Comparison of ENCODE assay signal across 8 cellular contexts in genomic region chr11:65640483-65641207, GRCh38. TPM values are rescaled to one million over a fixed set of nuclear protein-coding genes. Genes with fewer than 3 reads are reported as not detected.
DNase-seq lines count a peak whose midpoint lies in the region; ATAC-seq and TF ChIP-seq lines count a peak whose summit lies in the region.

No MANE protein-coding gene starts in this region.

- 86 to 95% methylated on average over 11 to 33 of the region's 33 CpGs for WGBS in GM23248 (ENCODE audit: low coverage in 1 of 2, low lambda C conversion rate in 2 of 2, missing lambda C conversion rate in 2 of 2), 2 experiments

- peaks cover 10% of the 10 kb centered on the region for H3F3A ChIP-seq in GM23248 (ENCODE audit: insufficient read depth)

- H3K27ac ChIP-seq in gastrocnemius medialis (peak overlapping the region; percentile 75 to 84 (median 82)), GM23248 (no peak overlapping the region)

- DNase-seq in T-helper 2 cell treated with Interferon-gamma antibody and Interleukin-4, amounts not matched to agents 5 μg/mL and 100 μg/mL, for 36 hours (ENCODE audit: low spot score): no peak
- DNase-seq in endothelial cell (ENCODE audit: low spot score) (peak; percentile 62), gastrocnemius medialis (no peak), HT-29 (ENCODE audit: low spot score) (no peak), GM23248 (no peak)

- H2AFZ ChIP-seq in GM23248: no peak overlapping the region

- peaks cover 36% of the 10 kb centered on the region for H3K4me1 Mint-ChIP-seq in T-helper 2 cell treated with Interferon-gamma antibody and Interleukin-4, amounts not matched to agents 5 μg/mL and 100 μg/mL, for 36 hours (ENCODE audit: low read depth)
- peaks cover 57% of the 10 kb centered on the region for H3K4me1 Mint-ChIP-seq in endothelial cell (ENCODE audit: unreplicated experiment)

- H3K4me3 Mint-ChIP-seq in T-helper 2 cell treated with Interferon-gamma antibody and Interleukin-4, amounts not matched to agents 5 μg/mL and 100 μg/mL, for 36 hours: peak overlapping the region; percentile 97
- H3K4me3 Mint-ChIP-seq in endothelial cell (ENCODE audit: unreplicated experiment): peak overlapping the region; percentile 74

- H3K27me3 Mint-ChIP-seq in T-helper 2 cell treated with Interferon-gamma antibody and Interleukin-4, amounts not matched to agents 5 μg/mL and 100 μg/mL, for 36 hours (ENCODE audit: low read depth): no peaks in the 10 kb centered on the region
- H3K27me3 Mint-ChIP-seq in endothelial cell (ENCODE audit: unreplicated experiment): peaks cover 21% of the 10 kb centered on the region

- TF ChIP-seq CTCF in endothelial cell (IDR thresholded peaks at IDR 0.05; ENCODE audit: unreplicated experiment) (peak; percentile 14), gastrocnemius medialis (IDR thresholded peaks at IDR 0.05 in 4 of 5, conservative IDR thresholded peaks at IDR 0.05 in 1 of 5) (no peak)

- H3K4me1 ChIP-seq in gastrocnemius medialis (peaks cover 17 to 20% of the 10 kb centered on the region in 2 donors), GM23248 (ENCODE audit: insufficient read depth) (no peaks in the 10 kb centered on the region)

- no peaks in the 10 kb centered on the region for H4K20me1 ChIP-seq in GM23248 (ENCODE audit: insufficient read depth)

- H3K36me3 ChIP-seq in gastrocnemius medialis (peaks cover 0 to 15% of the 10 kb centered on the region in 2 donors), GM23248 (ENCODE audit: low read depth) (no peaks in the 10 kb centered on the region; the same call in 1 of the 2 replicates)

- ATAC-seq in gastrocnemius medialis (no peak), HG02981 (IDR thresholded peaks at IDR 0.05; ENCODE audit: unreplicated experiment) (no peak), HG02623 (IDR thresholded peaks at IDR 0.05; ENCODE audit: unreplicated experiment) (no peak)

- no peaks in the 10 kb centered on the region for H3K9me2 ChIP-seq in GM23248 (ENCODE audit: insufficient read depth)

- peaks cover 54% of the 10 kb centered on the region for H3K36me3 Mint-ChIP-seq in T-helper 2 cell treated with Interferon-gamma antibody and Interleukin-4, amounts not matched to agents 5 μg/mL and 100 μg/mL, for 36 hours (ENCODE audit: low read depth)
- peaks cover 31% of the 10 kb centered on the region for H3K36me3 Mint-ChIP-seq in endothelial cell (ENCODE audit: low read depth, unreplicated experiment)

- H3K4me2 ChIP-seq in GM23248 (ENCODE audit: unreplicated experiment): no peak overlapping the region

- H3K4me3 ChIP-seq in gastrocnemius medialis (peak overlapping the region in 1 of 4 donors; percentile 18), GM23248 (no peak overlapping the region)

- intact Hi-C loops in gastrocnemius medialis (cut with DNase I; ENCODE audit: low total_unique reads): no loop called here

- no peaks in the 10 kb centered on the region for H3K9me3 Mint-ChIP-seq in T-helper 2 cell treated with Interferon-gamma antibody and Interleukin-4, amounts not matched to agents 5 μg/mL and 100 μg/mL, for 36 hours
- H3K9me3 Mint-ChIP-seq in endothelial cell (ENCODE audit: unreplicated experiment): no peaks in the 10 kb centered on the region

- H3K79me2 ChIP-seq in GM23248 (ENCODE audit: insufficient read depth): no peaks in the 10 kb centered on the region

- H3K27me3 ChIP-seq in gastrocnemius medialis (no peaks in the 10 kb centered on the region), GM23248 (replicated peaks; ENCODE audit: insufficient read depth) (no peaks in the 10 kb centered on the region)

- H3K27ac Mint-ChIP-seq in T-helper 2 cell treated with Interferon-gamma antibody and Interleukin-4, amounts not matched to agents 5 μg/mL and 100 μg/mL, for 36 hours: peak overlapping the region; percentile 97
- H3K27ac Mint-ChIP-seq in endothelial cell (ENCODE audit: unreplicated experiment): peak overlapping the region; percentile 91

- H3K9me3 ChIP-seq in gastrocnemius medialis (no peaks in the 10 kb centered on the region), GM23248 (ENCODE audit: low read depth) (no peaks in the 10 kb centered on the region)

- peak; percentile 20 for TF ChIP-seq POLR2A in GM18951 (IDR thresholded peaks at IDR 0.05; ENCODE audit: extremely low read depth, insufficient read depth, insufficient read length)
- no peak for TF ChIP-seq POLR2A in gastrocnemius medialis (IDR thresholded peaks at IDR 0.05)

- H3K9ac ChIP-seq in GM23248: no peak overlapping the region

- in situ Hi-C loops in GM18951 (cut with MboI; ENCODE audit: low sequenced_read_pairs, unreplicated experiment): no loop called here
- in situ Hi-C loops in gastrocnemius medialis (cut with MboI; ENCODE audit: low sequenced_read_pairs in 4 of 4): no loop called here
- in situ Hi-C loops in GM23248 (cut with MboI): no loop called here

RNA-seq across cellular contexts. Expression of gene SIPA1, which starts 2.7 kb away (rescaled TPM):
- 267 TPM for total RNA-seq in endothelial cell (ENCODE audit: unreplicated experiment)
- 10 to 100 TPM in 2 of 4 donors, 1 to 10 TPM in 2; 6.7 to 10.9 (median 10.0) TPM for total RNA-seq in gastrocnemius medialis
- 79.1 and 95.3 TPM in 2 replicates for total RNA-seq in HT-29 (2014; rRNA removed; shearing (Covaris generic))
- 15.9 and 16.6 TPM in 2 replicates for total RNA-seq in GM23248 (2014; rRNA removed; shearing (Covaris generic))
- 10.8 and 13.0 TPM in 2 replicates for polyA plus RNA-seq in GM23248 (2016; fragmentation: Nextera tagmentation; extraction: Ambion mirVana)

RNA-seq across cellular contexts. Expression of gene RELA, which starts 22.1 kb away (rescaled TPM):
- 62.6 TPM for total RNA-seq in endothelial cell (ENCODE audit: unreplicated experiment)
- total RNA-seq in gastrocnemius medialis: 10 to 100 TPM; 39.7 to 68.3 (median 56.3) TPM
- total RNA-seq in HT-29 (2014; rRNA removed; shearing (Covaris generic)): 87.3 and 112 TPM in 2 replicates
- total RNA-seq in GM23248 (2014; rRNA removed; shearing (Covaris generic)): 38.4 and 45.1 TPM in 2 replicates
- 67.8 and 74.3 TPM in 2 replicates for polyA plus RNA-seq in GM23248 (2016; fragmentation: Nextera tagmentation; extraction: Ambion mirVana)

RNA-seq across cellular contexts. Expression of gene PCNX3, which starts 25.1 kb away (rescaled TPM):
- 76.1 TPM for total RNA-seq in endothelial cell (ENCODE audit: unreplicated experiment)
- total RNA-seq in gastrocnemius medialis: 10 to 100 TPM in 3 of 4 donors, 1 to 10 TPM in 1; 7.6 to 15.6 (median 13.1) TPM
- 87.6 and 102 TPM in 2 replicates for total RNA-seq in HT-29 (2014; rRNA removed; shearing (Covaris generic))
- total RNA-seq in GM23248 (2014; rRNA removed; shearing (Covaris generic)): 23.5 and 30.2 TPM in 2 replicates
- 8.1 and 8.6 TPM in 2 replicates for polyA plus RNA-seq in GM23248 (2016; fragmentation: Nextera tagmentation; extraction: Ambion mirVana)

RNA-seq across cellular contexts. Expression of gene MAP3K11, which starts 26.6 kb away (rescaled TPM):
- 238 TPM for total RNA-seq in endothelial cell (ENCODE audit: unreplicated experiment)
- total RNA-seq in gastrocnemius medialis: 10 to 100 TPM in 3 of 4 donors, 1 to 10 TPM in 1; 10.0 to 13.8 (median 11.1) TPM
- 129 and 134 TPM in 2 replicates for total RNA-seq in HT-29 (2014; rRNA removed; shearing (Covaris generic))
- total RNA-seq in GM23248 (2014; rRNA removed; shearing (Covaris generic)): 17.6 and 24.7 TPM in 2 replicates
- 9.5 and 10.6 TPM in 2 replicates for polyA plus RNA-seq in GM23248 (2016; fragmentation: Nextera tagmentation; extraction: Ambion mirVana)

RNA-seq across cellular contexts. Expression of gene KCNK7, which starts 45.0 kb away (rescaled TPM):
- total RNA-seq in endothelial cell (ENCODE audit: unreplicated experiment) (2.0 TPM), gastrocnemius medialis (10 to 100 TPM in 1 of 4 donors, under 1 TPM in 1, not detected in 2; 0.39 to 18.6 TPM)
- 1.2 and 2.5 TPM in 2 replicates for total RNA-seq in HT-29 (2014; rRNA removed; shearing (Covaris generic))
- total RNA-seq in GM23248 (2014; rRNA removed; shearing (Covaris generic)): not detected in 2 replicates
- not detected in 2 replicates for polyA plus RNA-seq in GM23248 (2016; fragmentation: Nextera tagmentation; extraction: Ambion mirVana)
